In the genomic region with DNA sequence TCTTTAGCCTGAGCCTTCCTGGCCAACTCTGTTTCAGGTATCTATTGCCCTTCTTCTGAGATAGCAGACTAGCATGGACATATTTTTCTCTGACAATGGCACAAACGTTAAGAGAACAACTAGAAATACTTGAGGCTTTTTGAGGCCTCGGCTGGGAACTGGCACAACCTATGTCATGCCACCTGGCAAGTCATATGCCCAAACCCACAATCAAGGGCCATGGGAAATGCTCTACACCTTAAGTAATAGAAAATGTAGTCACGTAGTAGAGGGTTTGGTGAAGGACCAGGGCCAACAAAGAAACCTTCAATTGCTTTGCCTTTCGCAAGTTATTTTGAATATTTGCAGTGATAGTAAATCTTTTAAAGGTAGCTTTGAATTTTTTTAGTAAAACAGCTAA, we compare ENCODE assay signal across 28 cellular contexts.
DNase-seq lines count a peak whose midpoint lies in the region; ATAC-seq and TF ChIP-seq lines count a peak whose summit lies in the region.
"Had no signal": no experiment of that assay in that cellular context is flagged by ENCODE, and none has a peak within 500 bp of the region (broad histone marks: within the 10 kb centered on the region; RNA-seq: fewer than 3 reads in every experiment).

No MANE protein-coding gene starts in this region.

- no peaks in the 10 kb centered on the region for H3K79me2 ChIP-seq in ACC112 (ENCODE audit: control insufficient read depth, insufficient read depth, low read length, unreplicated experiment)

- H3K9me3 ChIP-seq in body of pancreas (no peaks in the 10 kb centered on the region), left lung (no peaks in the 10 kb centered on the region)
- H3K9me3 ChIP-seq: colonic mucosa, MG63, SJCRH30 had no signal

- H3K36me3 ChIP-seq in ACC112 (ENCODE audit: insufficient read depth, low read length) (0 out of 2 replicates have a peak, but pooled peaks cover 3% of the 10 kb centered on the region), body of pancreas (replicated peaks in 1 of 2; ENCODE audit: insufficient read depth in 1 of 2, low read depth in 2 of 2) (no peaks in the 10 kb centered on the region), left lung (no peaks in the 10 kb centered on the region)
- H3K36me3 ChIP-seq: cardiac muscle cell, colonic mucosa, MG63, SJCRH30 had no signal

- H3K4me3 ChIP-seq in ACC112 (ENCODE audit: low read depth, low read length) = no peak overlapping the region
- H3K4me3 ChIP-seq in body of pancreas = no peak overlapping the region
- no peak overlapping the region for H3K4me3 ChIP-seq in left lung
- no peak overlapping the region for H3K4me3 ChIP-seq in skin epidermis
- no peak overlapping the region for H3K4me3 ChIP-seq in lower leg skin (ENCODE audit: low read depth, poor library complexity, severe bottlenecking)
- H3K4me3 ChIP-seq: cardiac muscle cell, colonic mucosa, MG63, SJCRH30 had no signal

- DNase-seq in body of pancreas (peak in 1 of 4 donors; percentile 43), left lung (no peak), lower leg skin (ENCODE audit: low spot score in 2 of 2) (no peak), left cardiac atrium (no peak)
- DNase-seq: activated CD4-positive, alpha-beta memory T cell treated with anti-CD3 and anti-CD28 coated beads for 36 hours; activated CD8-positive, alpha-beta memory T cell treated with anti-CD3 and anti-CD28 coated beads, Interleukin-2, amount 50 U/mL, for 4 hours; activated naive CD4-positive, alpha-beta T cell treated with anti-CD3 and anti-CD28 coated beads, Interleukin-2, amount 10 ng/mL, durations not matched to agents 7 days and 5 days; CD8-positive, alpha-beta memory T cell; colonic mucosa; DMS 273 treated with DMSO at 0.1 percent for 48 hours; effector memory CD4-positive, alpha-beta T cell; H9; KBM-7; NCI-H1417; NCI-H2029 treated with DMSO at 0.1 percent for 48 hours; NCI-H526 treated with DMSO at 0.1 percent for 48 hours; retina; SJCRH30; stimulated activated CD4-positive, alpha-beta T cell treated with anti-CD3 and anti-CD28 coated beads, Interleukin-2, amount 100 ng/mL, for 24 hours; T-helper 1 cell had no signal

- H2AFZ ChIP-seq in ACC112 (ENCODE audit: low read length, unreplicated experiment) = no peak overlapping the region

- peak overlapping the region; percentile 86 for H3K27ac ChIP-seq in ACC112 (ENCODE audit: low read depth, low read length)
- H3K27ac ChIP-seq in body of pancreas = peak overlapping the region; percentile 7 to 88 (median 62)
- peak overlapping the region; percentile 54 to 83 for H3K27ac ChIP-seq in left lung
- peak overlapping the region in 12 of 21 experiments; percentile 2 to 69 (median 40) for H3K27ac ChIP-seq in skin epidermis
- H3K27ac ChIP-seq: cardiac muscle cell, colonic mucosa, SJCRH30 had no signal

- 51 to 61% methylated on average over 4 of the region's 4 CpGs for WGBS in body of pancreas, 2 donors
- WGBS in lower leg skin, 2 donors = 57 to 74% methylated on average over 4 of the region's 4 CpGs

- intact Hi-C loops in body of pancreas (cut with DNase I) (no loop called here), left lung (cut with DNase I) (no loop called here), lower leg skin (cut with DNase I; ENCODE audit: low total_unique reads) (loop anchor here (10.0 kb wide), 1 partner anchor 73 kb away; no protein-coding TSS in a partner anchor), left cardiac atrium (cut with DNase I) (no loop called here)

- no peak for TF ChIP-seq POLR2A in body of pancreas (IDR thresholded peaks at IDR 0.05)
- no peak for TF ChIP-seq POLR2A in lower leg skin (IDR thresholded peaks at IDR 0.05)

- H3K4me1 ChIP-seq in ACC112 (ENCODE audit: control insufficient read depth, insufficient read depth, low read length, unreplicated experiment) (peaks cover 60% of the 10 kb centered on the region), body of pancreas (peaks cover 72% of the 10 kb centered on the region), left lung (peaks cover 16 to 75% of the 10 kb centered on the region in 2 donors)
- H3K4me1 ChIP-seq: colonic mucosa had no signal

- ATAC-seq in body of pancreas = no peak
- ATAC-seq in left lung = peak; percentile 63
- no peak for ATAC-seq in GM21737 (IDR thresholded peaks at IDR 0.05; ENCODE audit: unreplicated experiment)
- ATAC-seq in GM19397 (IDR thresholded peaks at IDR 0.05; ENCODE audit: unreplicated experiment) = no peak
- ATAC-seq in left cardiac atrium = no peak
- ATAC-seq: left lobe of liver; natural killer cell treated with Interleukin-12 subunit alpha and Interleukin-12 subunit beta and Interleukin-15 and Interleukin-18, amount 100 ng/mL, for 72 hours had no signal

- no peaks in the 10 kb centered on the region for H3K27me3 ChIP-seq in ACC112 (ENCODE audit: insufficient read depth, low read length)
- no peaks in the 10 kb centered on the region for H3K27me3 ChIP-seq in body of pancreas
- H3K27me3 ChIP-seq in left lung = no peaks in the 10 kb centered on the region
- H3K27me3 ChIP-seq: cardiac muscle cell, colonic mucosa, MG63, SJCRH30 had no signal

- TF ChIP-seq CTCF in body of pancreas (IDR thresholded peaks at IDR 0.05) (no peak), left lung (IDR thresholded peaks at IDR 0.05) (no peak), lower leg skin (IDR thresholded peaks at IDR 0.05) (no peak)
